ENCODE assay signal across 8 cellular contexts in genomic region chr7:101328159-101328558, GRCh38. TPM values are rescaled to one million over a fixed set of nuclear protein-coding genes. Genes with fewer than 3 reads are reported as not detected.
"Had no signal": no experiment of that assay in that cellular context is flagged by ENCODE, and none has a peak within 500 bp of the region (broad histone marks: within the 10 kb centered on the region; RNA-seq: fewer than 3 reads in every experiment).

No MANE protein-coding gene starts in this region.

- DNase-seq: GDM1, GF-D8 had no signal

- ATAC-seq: GM12878 had no signal

- H3K4me3 ChIP-seq: GM12878 had no signal

- FAIRE-seq: G401.6, GM12878, GM12891, GM12892, GM18507, GM19239 had no signal

RNA-seq across cellular contexts. Expression of gene COL26A1, which starts 34.5 kb away (rescaled TPM):
- polyA plus RNA-seq: GM12878 had no signal
